In genomic region chr14:37197421-37198272, GRCh38 we compare ENCODE assay signal across 1 cellular context.
TF ChIP-seq lines count a peak whose summit lies in the region.

MIPOL1 (plus strand) TSS chr14:37197937; CDS start chr14:37247889, 49,952 bp downstream.

TF ChIP-seq in K562, 482 proteins besides CTCF, POLR2A, EP300 and RAD21 (continued from another document and continues in another):
- 0 out of 2 replicates have a peak, but pooled peaks have one; percentile 15 for TF ChIP-seq MGA (IDR thresholded peaks at IDR 0.05)
- no peak for TF ChIP-seq PYGO2 (tag; IDR thresholded peaks at IDR 0.05)
- no peak for TF ChIP-seq ZBTB9 (CRISPR knock-in tag; IDR thresholded peaks at IDR 0.05)
- TF ChIP-seq HDAC1 (IDR thresholded peaks at IDR 0.05): peak in 1 of 2 experiments; percentile 58; a peak in 2 of 4 replicates
- TF ChIP-seq CREM (IDR thresholded peaks at IDR 0.05; ENCODE audit: low read depth): peak; percentile 79
- TF ChIP-seq MTA3 (IDR thresholded peaks at IDR 0.05; ENCODE audit: borderline replicate concordance): peak; percentile 77
- TF ChIP-seq PHF8 (IDR thresholded peaks at IDR 0.05; ENCODE audit: borderline replicate concordance, low read length): peak; percentile 69
- TF ChIP-seq POLR2AphosphoS2 (IDR thresholded peaks at IDR 0.05; ENCODE audit: low read length): no peak; the same call in 1 of the 2 replicates
- no peak for TF ChIP-seq MECOM (CRISPR knock-in tag; IDR thresholded peaks at IDR 0.05)
- TF ChIP-seq TAF1 (IDR thresholded peaks at IDR 0.05; ENCODE audit: control insufficient read depth, extremely low read depth, insufficient read depth, low read length, severe bottlenecking): peak; percentile 51
- no peak for TF ChIP-seq RFX7 (CRISPR knock-in tag; IDR thresholded peaks at IDR 0.05)
- TF ChIP-seq ZNF316 (IDR thresholded peaks at IDR 0.05): no peak
- no peak for TF ChIP-seq SRF (CRISPR knock-in tag; IDR thresholded peaks at IDR 0.05)
- no peak; the same call in 1 of the 2 replicates for TF ChIP-seq ARID1B (IDR thresholded peaks at IDR 0.05)
- TF ChIP-seq HMG20B (CRISPR knock-in tag; IDR thresholded peaks at IDR 0.05): no peak
- TF ChIP-seq RREB1 (CRISPR knock-in tag; IDR thresholded peaks at IDR 0.05): no peak
- TF ChIP-seq KAT8 (IDR thresholded peaks at IDR 0.05; ENCODE audit: low read depth): no peak
- no peak for TF ChIP-seq ZNF717 (CRISPR knock-in tag; IDR thresholded peaks at IDR 0.05)
- TF ChIP-seq ZNF589 (CRISPR knock-in tag; IDR thresholded peaks at IDR 0.05; ENCODE audit: low read depth): no peak
- no peak for TF ChIP-seq ZC3H11A (IDR thresholded peaks at IDR 0.05; ENCODE audit: low read depth, low read length)
- TF ChIP-seq ZFP36 (IDR thresholded peaks at IDR 0.05; ENCODE audit: low read depth, low read length, partially characterized antibody): no peak
- TF ChIP-seq SMC3 (conservative IDR thresholded peaks at IDR 0.05; ENCODE audit: insufficient read depth, low read depth, low read length): 0 out of 2 replicates have a peak, but pooled peaks have one; percentile 24
- no peak for TF ChIP-seq ZNF584 (CRISPR knock-in tag; IDR thresholded peaks at IDR 0.05; ENCODE audit: low read depth)
- no peak for TF ChIP-seq MBD1 (CRISPR knock-in tag; IDR thresholded peaks at IDR 0.05)
- TF ChIP-seq TEAD1 (CRISPR knock-in tag; IDR thresholded peaks at IDR 0.05): no peak
- TF ChIP-seq TRIM25 (IDR thresholded peaks at IDR 0.05; ENCODE audit: borderline replicate concordance): no peak
- TF ChIP-seq PPARD (CRISPR knock-in tag; IDR thresholded peaks at IDR 0.05): no peak
- TF ChIP-seq SOX6 (IDR thresholded peaks at IDR 0.05): peak; percentile 48
- no peak for TF ChIP-seq BRF2 (IDR thresholded peaks at IDR 0.05; ENCODE audit: borderline replicate concordance, insufficient read depth, insufficient read length)
- TF ChIP-seq ETS1 (conservative IDR thresholded peaks at IDR 0.05; ENCODE audit: control insufficient read depth, low read depth, low read length): no peak
